Comparison of ENCODE assay signal across 34 cellular contexts in genomic region chr16:62370445-62370844, GRCh38.
DNase-seq lines count a peak whose midpoint lies in the region; ATAC-seq and TF ChIP-seq lines count a peak whose summit lies in the region.
"Had no signal": no experiment of that assay in that cellular context is flagged by ENCODE, and none has a peak within 500 bp of the region (broad histone marks: within the 10 kb centered on the region; RNA-seq: fewer than 3 reads in every experiment).

No MANE protein-coding gene starts in this region.

- H3K9me2 ChIP-seq in SK-N-SH: no peaks in the 10 kb centered on the region

- H3K27ac ChIP-seq in SK-N-SH (ENCODE audit: low read depth in 2 of 2, low read length in 1 of 2): no peak overlapping the region
- H3K27ac ChIP-seq: 22Rv1; A549; BLaER1; BLaER1 treated with 17β-estradiol and CSF1 and Interleukin-3, amounts not matched to agents 10 nM and 100 nM; C4-2B had no signal

- no peak for ATAC-seq in SK-N-SH treated with all-trans-retinoic acid at 6 μM for 48 hours
- ATAC-seq: A549; CD8-positive, alpha-beta T cell had no signal

- peak in 1 of 2 experiments; percentile 28; a peak in 1 of 4 replicates for TF ChIP-seq EP300 in SK-N-SH (IDR thresholded peaks at IDR 0.05; ENCODE audit: borderline replicate concordance in 1 of 2, low read depth in 1 of 2, low read length in 1 of 2)

- no peak overlapping the region for H3K27ac Mint-ChIP-seq in activated CD4-positive, alpha-beta T cell treated with anti-CD3 and anti-CD28 coated beads, Interleukin-2, amount 10 ng/mL, durations not matched to agents 24 days and 14 days
- H3K27ac Mint-ChIP-seq: B cell; CD14-positive monocyte; CD4-positive, alpha-beta memory T cell; CD4-positive, alpha-beta T cell; CD4-positive, CD25-positive, alpha-beta regulatory T cell; CD8-positive, alpha-beta memory T cell; CD8-positive, alpha-beta T cell had no signal

- no peaks in the 10 kb centered on the region for H3K27me3 Mint-ChIP-seq in activated CD4-positive, alpha-beta T cell treated with anti-CD3 and anti-CD28 coated beads, Interleukin-2, amount 10 ng/mL, durations not matched to agents 24 days and 14 days
- H3K27me3 Mint-ChIP-seq: B cell; CD4-positive, alpha-beta memory T cell; CD4-positive, alpha-beta T cell; CD4-positive, CD25-positive, alpha-beta regulatory T cell; CD8-positive, alpha-beta memory T cell had no signal

- H3K27me3 ChIP-seq in SK-N-SH (ENCODE audit: insufficient read depth): no peaks in the 10 kb centered on the region
- H3K27me3 ChIP-seq: BE2C; BLaER1; BLaER1 treated with 17β-estradiol and CSF1 and Interleukin-3, amounts not matched to agents 10 nM and 100 nM had no signal

- H3K36me3 ChIP-seq in SK-N-SH (replicated peaks in 1 of 2; ENCODE audit: control insufficient read depth in 1 of 2, insufficient read depth in 2 of 2, low read length in 1 of 2): no peaks in the 10 kb centered on the region
- H3K36me3 ChIP-seq: BE2C; BLaER1; BLaER1 treated with 17β-estradiol and CSF1 and Interleukin-3, amounts not matched to agents 10 nM and 100 nM had no signal

- H3K9ac ChIP-seq in SK-N-SH: no peak overlapping the region
- H3K9ac ChIP-seq: BLaER1; BLaER1 treated with 17β-estradiol and CSF1 and Interleukin-3, amounts not matched to agents 10 nM and 100 nM had no signal

- H3K4me1 Mint-ChIP-seq in activated CD4-positive, alpha-beta T cell treated with anti-CD3 and anti-CD28 coated beads, Interleukin-2, amount 10 ng/mL, durations not matched to agents 24 days and 14 days: no peaks in the 10 kb centered on the region
- H3K4me1 Mint-ChIP-seq: B cell; CD14-positive monocyte; CD4-positive, alpha-beta memory T cell; CD4-positive, CD25-positive, alpha-beta regulatory T cell; CD8-positive, alpha-beta memory T cell had no signal

- H3K9me3 ChIP-seq in SK-N-SH: no peaks in the 10 kb centered on the region
- H3K9me3 ChIP-seq: A549; BE2C; BLaER1; BLaER1 treated with 17β-estradiol and CSF1 and Interleukin-3, amounts not matched to agents 10 nM and 100 nM; Caco-2 had no signal

- no peak for TF ChIP-seq RAD21 in SK-N-SH (IDR thresholded peaks at IDR 0.05; ENCODE audit: low read length)

- intact Hi-C loops in activated CD4-positive, alpha-beta T cell treated with anti-CD3 and anti-CD28 coated beads, Interleukin-2, amount 10 ng/mL, durations not matched to agents 24 days and 14 days (cut with micrococcal nuclease): no loop called here

- no peaks in the 10 kb centered on the region for H3K36me3 Mint-ChIP-seq in activated CD4-positive, alpha-beta T cell treated with anti-CD3 and anti-CD28 coated beads, Interleukin-2, amount 10 ng/mL, durations not matched to agents 24 days and 14 days (ENCODE audit: low read depth)
- H3K36me3 Mint-ChIP-seq: CD14-positive monocyte; CD4-positive, alpha-beta memory T cell; CD4-positive, CD25-positive, alpha-beta regulatory T cell; CD8-positive, alpha-beta memory T cell; CD8-positive, alpha-beta T cell had no signal

- TF ChIP-seq CTCF in SK-N-SH (IDR thresholded peaks at IDR 0.05): no peak

- H3F3A ChIP-seq in SK-N-SH (replicated peaks; ENCODE audit: insufficient read depth): no peaks in the 10 kb centered on the region

- H3K4me3 ChIP-seq in SK-N-SH (ENCODE audit: low read depth in 2 of 2, low read length in 1 of 2): no peak overlapping the region
- H3K4me3 ChIP-seq: A549; BLaER1; BLaER1 treated with 17β-estradiol and CSF1 and Interleukin-3, amounts not matched to agents 10 nM and 100 nM had no signal

- H3K79me2 ChIP-seq in SK-N-SH (ENCODE audit: insufficient read depth): no peaks in the 10 kb centered on the region

- H3K4me2 ChIP-seq in SK-N-SH: no peak overlapping the region
- H3K4me2 ChIP-seq: A549; BLaER1; BLaER1 treated with 17β-estradiol and CSF1 and Interleukin-3, amounts not matched to agents 10 nM and 100 nM had no signal

- H4K20me1 ChIP-seq in SK-N-SH (ENCODE audit: insufficient read depth): no peaks in the 10 kb centered on the region
- H4K20me1 ChIP-seq: BLaER1; BLaER1 treated with 17β-estradiol and CSF1 and Interleukin-3, amounts not matched to agents 10 nM and 100 nM had no signal

- CTCF ChIA-PET in SK-N-SH (lab: Yijun Ruan, JAX): no interaction called here

- DNase-seq in NCI-H82 (lab: John Stamatoyannopoulos, UW) (peak; percentile 7), NCI-H82 treated with DMSO at 0.1 percent for 48 hours (lab: John Stamatoyannopoulos, UW; ENCODE audit: unreplicated experiment) (no peak), SK-N-DZ (ENCODE audit: low spot score) (peak; percentile 38), SK-N-SH (peak; percentile 21), NCI-H345 treated with DMSO at 0.1 percent for 48 hours (lab: John Stamatoyannopoulos, UW; ENCODE audit: unreplicated experiment) (no peak), cortex of kidney (lab: John Stamatoyannopoulos, UW) (no peak)
- no peak for DNase-seq in activated CD4-positive, alpha-beta T cell treated with anti-CD3 and anti-CD28 coated beads, Interleukin-2, amount 10 ng/mL, durations not matched to agents 24 days and 14 days
- DNase-seq: 8988T; ACHN; AML-193; BE2C; C1 segment of cervical spinal cord; Caco-2; Calu3; CD4-positive, alpha-beta memory T cell; CD4-positive, alpha-beta T cell; CD4-positive, CD25-positive, alpha-beta regulatory T cell; CD8-positive, alpha-beta memory T cell; CD8-positive, alpha-beta T cell; COR-L47; DMS 273 treated with DMSO at 0.1 percent for 48 hours; DMS53; DMS79; DMS79 treated with DMSO at 0.1 percent for 48 hours; DND-41; EL had no signal

- no peaks in the 10 kb centered on the region; a peak in 1 of 4 replicates for H3K4me1 ChIP-seq in SK-N-SH (ENCODE audit: control insufficient read depth in 1 of 2, insufficient read depth in 2 of 2, low read depth in 1 of 2, low read length in 1 of 2)
- H3K4me1 ChIP-seq: A549; BLaER1; BLaER1 treated with 17β-estradiol and CSF1 and Interleukin-3, amounts not matched to agents 10 nM and 100 nM; Caco-2 had no signal

- WGBS in SK-N-SH (ENCODE audit: low lambda C conversion rate): 9% methylated on average over 3 of the region's 3 CpGs

- H3K4me3 Mint-ChIP-seq in activated CD4-positive, alpha-beta T cell treated with anti-CD3 and anti-CD28 coated beads, Interleukin-2, amount 10 ng/mL, durations not matched to agents 24 days and 14 days: no peak overlapping the region
- H3K4me3 Mint-ChIP-seq: B cell; CD14-positive monocyte; CD4-positive, alpha-beta memory T cell; CD4-positive, alpha-beta T cell; CD4-positive, CD25-positive, alpha-beta regulatory T cell; CD8-positive, alpha-beta memory T cell; CD8-positive, alpha-beta T cell had no signal

- POLR2A ChIA-PET in SK-N-SH (lab: Yijun Ruan, JAX): no interaction called here

- peaks cover 6% of the 10 kb centered on the region for H3K9me3 Mint-ChIP-seq in activated CD4-positive, alpha-beta T cell treated with anti-CD3 and anti-CD28 coated beads, Interleukin-2, amount 10 ng/mL, durations not matched to agents 24 days and 14 days

- no peak overlapping the region for H2AFZ ChIP-seq in SK-N-SH (ENCODE audit: low read depth)

TF ChIP-seq in SK-N-SH, 30 proteins besides CTCF, POLR2A, EP300 and RAD21 (continues in another document):
- TF ChIP-seq GATA2 (CRISPR knock-in tag; IDR thresholded peaks at IDR 0.05) (peak; percentile 57), TCF12 (IDR thresholded peaks at IDR 0.05) (no peak)

TF ChIP-seq in SK-N-SH treated with all-trans-retinoic acid at 6 μM for 48 hours, 23 proteins besides CTCF, POLR2A, EP300 and RAD21:
- TF ChIP-seq ZNF70 (CRISPR knock-in tag; IDR thresholded peaks at IDR 0.05) (peak; percentile 81), ZC3H10 (CRISPR knock-in tag; IDR thresholded peaks at IDR 0.05) (no peak), ZFP30 (CRISPR knock-in tag; IDR thresholded peaks at IDR 0.05) (peak; percentile 60; the same call in 1 of the 2 replicates)

Comparison
In these comparisons a context has a peak if more than half of its experiments do, and no peak if none do; other contexts are left out.
1. DNase-seq: peak in NCI-H82 (single experiment), SK-N-DZ (single experiment) and SK-N-SH (single experiment); none in NCI-H82 treated with DMSO at 0.1 percent for 48 hours (single experiment), activated CD4-positive, alpha-beta T cell treated with anti-CD3 and anti-CD28 coated beads, Interleukin-2, amount 10 ng/mL, durations not matched to agents 24 days and 14 days (single experiment), NCI-H345 treated with DMSO at 0.1 percent for 48 hours (single experiment) and cortex of kidney (single experiment).